In the genomic region with DNA sequence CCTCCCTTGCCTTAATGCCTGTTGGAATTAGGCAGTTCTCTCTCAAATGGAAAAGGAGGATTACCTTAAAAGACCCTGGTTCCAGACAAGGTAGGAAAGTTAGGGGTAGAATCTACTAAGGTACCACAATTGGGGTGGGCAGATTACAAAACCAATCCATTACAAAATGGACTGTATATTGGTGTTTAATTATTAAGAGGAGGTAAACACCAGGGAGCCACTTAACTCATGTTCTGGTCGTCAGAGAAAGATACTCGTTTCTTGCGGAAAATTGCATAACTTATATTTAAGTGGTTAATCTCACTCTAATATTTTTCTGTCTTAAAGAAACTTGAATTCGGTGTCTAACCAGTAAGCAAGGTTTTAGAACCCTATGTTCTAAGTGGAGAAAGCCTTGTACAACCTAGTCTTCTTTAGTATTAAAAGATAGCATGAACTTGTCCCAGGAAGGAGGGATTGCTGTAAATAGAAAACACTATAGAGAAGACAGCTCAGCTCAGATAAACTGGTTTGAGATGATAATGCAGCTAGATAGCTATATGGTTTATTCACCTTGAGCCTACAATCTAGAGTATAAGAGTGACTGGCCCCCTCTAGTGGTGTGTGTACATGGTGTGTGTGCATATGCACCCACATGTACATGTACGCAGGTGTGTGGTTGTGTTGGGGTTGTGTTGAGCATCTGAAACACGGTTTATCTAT, we compare ENCODE assay signal across 8 cellular contexts. TPM values are rescaled to one million over a fixed set of nuclear protein-coding genes. Genes with fewer than 3 reads are reported as not detected.
DNase-seq lines count a peak whose midpoint lies in the region; ATAC-seq, FAIRE-seq and TF ChIP-seq lines count a peak whose summit lies in the region.

No MANE protein-coding gene starts in this region.

- no peak overlapping the region for H3K4me3 ChIP-seq in CD8-positive, alpha-beta T cell (ENCODE audit: low read depth, low read length)
- no peak overlapping the region for H3K4me3 ChIP-seq in foreskin fibroblast (ENCODE audit: low read depth in 1 of 2, low read length in 2 of 2)

- H3K9me3 ChIP-seq in CD8-positive, alpha-beta T cell (ENCODE audit: low read length) = no peaks in the 10 kb centered on the region

- H3K27me3 ChIP-seq in CD8-positive, alpha-beta T cell (ENCODE audit: insufficient read depth, low read length) = no peaks in the 10 kb centered on the region

- peak; percentile 67 for ATAC-seq in CD8-positive, alpha-beta T cell
- ATAC-seq in sciatic nerve (peak; percentile 67), GM18909 (IDR thresholded peaks at IDR 0.05; ENCODE audit: poor library complexity, unreplicated experiment) (no peak)

- FAIRE-seq in H54 (lab: Jason Lieb, UNC) = peak; percentile 95

- H3K9me3 Mint-ChIP-seq in CD8-positive, alpha-beta T cell = no peaks in the 10 kb centered on the region

- H3K27ac Mint-ChIP-seq in CD8-positive, alpha-beta T cell = no peak overlapping the region

- H3K27me3 Mint-ChIP-seq in CD8-positive, alpha-beta T cell (ENCODE audit: low read depth) = no peaks in the 10 kb centered on the region

- no peak overlapping the region for H3K4me3 Mint-ChIP-seq in CD8-positive, alpha-beta T cell

- intact Hi-C loops in CD8-positive, alpha-beta T cell (cut with DNase I, micrococcal nuclease) = loop anchor here in 1 of 2 experiments (10.0 kb wide), 1 partner anchor 161 kb away; no protein-coding TSS in a partner anchor
- intact Hi-C loops in sciatic nerve (cut with DNase I) = no loop called here

- no peak for TF ChIP-seq POLR2A in H54 (IDR thresholded peaks at IDR 0.05; ENCODE audit: low read depth, low read length)

- POLR2A ChIA-PET in CD8-positive, alpha-beta T cell (lab: Charles Lee) = interaction anchor here (1.5 kb wide), 1 partner anchor 17 kb away, joined by 3 read pairs; no protein-coding TSS in a partner anchor

- CTCF ChIA-PET in CD8-positive, alpha-beta T cell (lab: Charles Lee) = interaction anchor here (0.6 to 6.6 kb wide), 13 partner anchors 8 to 158 kb away, joined by 3 to 76 read pairs (median 4); no protein-coding TSS in a partner anchor

- peaks cover 16% of the 10 kb centered on the region for H3K36me3 Mint-ChIP-seq in CD8-positive, alpha-beta T cell

- H3K36me3 ChIP-seq in CD8-positive, alpha-beta T cell (ENCODE audit: insufficient read depth, low read length) = no peaks in the 10 kb centered on the region

- peak; percentile 70 for TF ChIP-seq CTCF in CD8-positive, alpha-beta T cell (IDR thresholded peaks at IDR 0.05)
- peak; percentile 60 for TF ChIP-seq CTCF in foreskin fibroblast (IDR thresholded peaks at IDR 0.05; ENCODE audit: low read depth, low read length)

- H3K4me1 ChIP-seq in CD8-positive, alpha-beta T cell (ENCODE audit: insufficient read depth, low read length) = no peaks in the 10 kb centered on the region

- no peak overlapping the region for H3K27ac ChIP-seq in CD8-positive, alpha-beta T cell (ENCODE audit: low read depth, low read length)

- peaks cover 6% of the 10 kb centered on the region for H3K4me1 Mint-ChIP-seq in CD8-positive, alpha-beta T cell (ENCODE audit: low read depth)

- DNase-seq in CD8-positive, alpha-beta T cell = peak in 6 of 7 experiments; percentile 5 to 52 (median 36)
- DNase-seq in H54 (ENCODE audit: insufficient read length, low spot score) (no peak), NCI-H526 treated with DMSO at 0.1 percent for 48 hours (lab: John Stamatoyannopoulos, UW) (peak; percentile 51), foreskin fibroblast (peak in 1 of 2 donors; percentile 40), sciatic nerve (ENCODE audit: low spot score) (no peak), cerebellar nuclear complex (lab: John Stamatoyannopoulos, UW) (no peak)
- DNase-seq in activated CD8-positive, alpha-beta memory T cell treated with anti-CD3 and anti-CD28 coated beads, Interleukin-2, amount 50 U/mL, for 48 hours = peak; percentile 55

RNA-seq across cellular contexts. Expression of a gene that starts 58.0 kb away (rescaled TPM):
- total RNA-seq in CD8-positive, alpha-beta T cell = under 1 TPM in 1 of 2 experiments, not detected in 1; 0.19 TPM
- total RNA-seq in sciatic nerve = 0.62 TPM

Comparison
In these comparisons a context has a peak if more than half of its experiments do, and no peak if none do; other contexts are left out.
1. DNase-seq: peak in CD8-positive, alpha-beta T cell (6 of 7), NCI-H526 treated with DMSO at 0.1 percent for 48 hours (single experiment) and activated CD8-positive, alpha-beta memory T cell treated with anti-CD3 and anti-CD28 coated beads, Interleukin-2, amount 50 U/mL, for 48 hours (single experiment); none in H54 (single experiment), sciatic nerve (single experiment) and cerebellar nuclear complex (0 of 2).